Comparison of ENCODE assay signal across 11 cellular contexts in genomic region chr9:13139641-13140171, GRCh38.
A peak's percentile ranks its signal among the peaks of the same experiment; 100 is the strongest.
DNase-seq lines count a peak whose midpoint lies in the region; ATAC-seq and TF ChIP-seq lines count a peak whose summit lies in the region.
"Had no signal": no experiment of that assay in that cellular context is flagged by ENCODE, and none has a peak within 500 bp of the region (broad histone marks: within the 10 kb centered on the region; RNA-seq: fewer than 3 reads in every experiment).

No MANE protein-coding gene starts in this region.

- no peaks in the 10 kb centered on the region for H4K20me1 ChIP-seq in fibroblast of lung (ENCODE audit: control insufficient read depth, extremely low read depth, insufficient read depth, low read length)

- H3K9me3 ChIP-seq in fibroblast of lung (ENCODE audit: control insufficient read depth, insufficient read depth, low read depth, low read length), result no peaks in the 10 kb centered on the region

- H3K36me3 Mint-ChIP-seq in Calu3 (ENCODE audit: insufficient read depth, unreplicated experiment), result no peaks in the 10 kb centered on the region

- H3K9ac ChIP-seq in fibroblast of lung (ENCODE audit: insufficient read depth, low read length), result no peak overlapping the region

- ATAC-seq in GM21619 (IDR thresholded peaks at IDR 0.05; ENCODE audit: unreplicated experiment) (no peak), HG03354 (IDR thresholded peaks at IDR 0.05; ENCODE audit: poor library complexity, severe bottlenecking, unreplicated experiment) (no peak)

- no peaks in the 10 kb centered on the region for H3K27me3 Mint-ChIP-seq in Calu3 (ENCODE audit: unreplicated experiment)

- peaks cover 13% of the 10 kb centered on the region for H3K4me1 Mint-ChIP-seq in Calu3 (ENCODE audit: low read depth, unreplicated experiment)

- no peaks in the 10 kb centered on the region for H3K9me3 Mint-ChIP-seq in Calu3 (ENCODE audit: low read depth, unreplicated experiment)

- no peaks in the 10 kb centered on the region for H3K27me3 ChIP-seq in fibroblast of lung (ENCODE audit: control insufficient read depth, insufficient read depth, low read length)

- H3K4me3 Mint-ChIP-seq in Calu3 (ENCODE audit: low read depth, unreplicated experiment), result no peak overlapping the region

- H3K4me1 ChIP-seq in fibroblast of lung (ENCODE audit: control insufficient read depth, extremely low read depth, insufficient read depth, low read length), result peaks cover 2% of the 10 kb centered on the region

- H3K4me3 ChIP-seq in fibroblast of lung (replicated peaks in 1 of 4; ENCODE audit: control extremely low read depth in 1 of 4, insufficient read depth in 1 of 4, low read depth in 3 of 4, low read length in 4 of 4), result peak overlapping the region in 3 of 4 experiments; percentile 3 to 47 (median 12)

- CTCF ChIA-PET in Calu3 (lab: Charles Lee), result interaction anchor here (0.7 kb wide), 1 partner anchor 429 kb away, joined by 4 read pairs; no protein-coding TSS in a partner anchor

- H3K36me3 ChIP-seq in fibroblast of lung (ENCODE audit: control insufficient read depth, insufficient read depth, low read length), result no peaks in the 10 kb centered on the region

- TF ChIP-seq CTCF in Calu3 (IDR thresholded peaks at IDR 0.05; ENCODE audit: unreplicated experiment), result no peak
- TF ChIP-seq CTCF in fibroblast of lung (conservative IDR thresholded peaks at IDR 0.05 in 1 of 2, IDR thresholded peaks at IDR 0.05 in 1 of 2; ENCODE audit: low read depth in 1 of 2, low read length in 2 of 2), result no peak

- no TSS peak for BruUV-seq in Calu3 (replicated peaks; lab: Mats Ljungman, UMichigan)

- no peaks in the 10 kb centered on the region for H3K79me2 ChIP-seq in fibroblast of lung (ENCODE audit: control insufficient read depth, insufficient read depth, low read length)

- peak overlapping the region; percentile 91 for H3K4me2 ChIP-seq in fibroblast of lung (ENCODE audit: extremely low read depth, insufficient read depth, low read length)

- intact Hi-C loops in Calu3 (cut with micrococcal nuclease; ENCODE audit: unreplicated experiment), result no loop called here

- H3K27ac ChIP-seq in fibroblast of lung (ENCODE audit: insufficient read depth, low read length), result peak overlapping the region; percentile 60

- H3K27ac Mint-ChIP-seq in Calu3 (ENCODE audit: unreplicated experiment), result no peak overlapping the region

- DNase-seq in Calu3, result peak; percentile 7
- peak; percentile 1 for DNase-seq in RKO (ENCODE audit: low spot score)
- DNase-seq in fibroblast of lung (ENCODE audit: low read depth in 2 of 2), result peak; percentile 90 to 91
- peak in 39 of 56 donors; percentile 4 to 61 (median 32) for DNase-seq in nucleus accumbens (lab: John Stamatoyannopoulos, UW)
- no peak for DNase-seq in activated CD4-positive, alpha-beta T cell treated with anti-CD3 and anti-CD28 coated beads for 48 hours
- no peak for DNase-seq in NK-92 treated with Interleukin-12 subunit alpha and Interleukin-12 subunit beta, amount 100 ng/mL, for 24 hours (lab: John Stamatoyannopoulos, UW)
- DNase-seq: DND-41; NCI-H2029 treated with DMSO at 0.1 percent for 48 hours; stimulated activated CD4-positive, alpha-beta T cell treated with anti-CD3 and anti-CD28 coated beads, Interleukin-2, amount 100 ng/mL, for 48 hours had no signal

- H2AFZ ChIP-seq in fibroblast of lung (ENCODE audit: low read length), result peak overlapping the region; percentile 34

Comparison
In these comparisons a context has a peak if more than half of its experiments do, and no peak if none do; other contexts are left out.
1. DNase-seq: peak in Calu3 (single experiment), RKO (single experiment), fibroblast of lung (2 of 2) and nucleus accumbens (39 of 56); none in activated CD4-positive, alpha-beta T cell treated with anti-CD3 and anti-CD28 coated beads for 48 hours (single experiment) and NK-92 treated with Interleukin-12 subunit alpha and Interleukin-12 subunit beta, amount 100 ng/mL, for 24 hours (single experiment).